7 cellular contexts compared by ENCODE assay signal in genomic region chr10:511101-511848, GRCh38.
DNase-seq lines count a peak whose midpoint lies in the region; ATAC-seq and TF ChIP-seq lines count a peak whose summit lies in the region.

No MANE protein-coding gene starts in this region.

- DNase-seq in NT2/D1 (ENCODE audit: low read depth, low spot score) (peak; percentile 83), epidermal melanocyte (ENCODE audit: insufficient read length, low spot score) (peak; percentile 93), middle frontal gyrus (ENCODE audit: extremely low spot score, low spot score) (peak; percentile 84)
- DNase-seq in activated CD8-positive, alpha-beta memory T cell treated with anti-CD3 and anti-CD28 coated beads, Interleukin-2, amount 50 U/mL, for 4 hours, result peak; percentile 80
- DNase-seq in stimulated activated CD8-positive, alpha-beta memory T cell treated with anti-CD3 and anti-CD28 coated beads, Interleukin-15, amount 100 ng/mL, for 48 hours (ENCODE audit: low read depth in 2 of 2), result peak; percentile 55 to 57

- no peaks in the 10 kb centered on the region for H3K4me1 ChIP-seq in NT2/D1 (ENCODE audit: insufficient read depth, insufficient read length)

- H3K9ac ChIP-seq in NT2/D1 (ENCODE audit: insufficient read length, low read depth), result no peak overlapping the region

- peak; percentile 99 for TF ChIP-seq CTCF in GM12874 (IDR thresholded peaks at IDR 0.05; ENCODE audit: insufficient read depth, low read depth, low read length)

- peak; percentile 67 for ATAC-seq in HG03571 (IDR thresholded peaks at IDR 0.05; ENCODE audit: unreplicated experiment)

- no peaks in the 10 kb centered on the region for H3K9me3 ChIP-seq in NT2/D1 (ENCODE audit: insufficient read depth, low read length)

- no peak overlapping the region for H3K4me3 ChIP-seq in NT2/D1 (ENCODE audit: insufficient read length, low read depth)

- peaks cover 13% of the 10 kb centered on the region for H3K36me3 ChIP-seq in NT2/D1 (ENCODE audit: insufficient read depth, insufficient read length, low read length)

- no peaks in the 10 kb centered on the region for H3K27me3 ChIP-seq in NT2/D1 (ENCODE audit: insufficient read depth, insufficient read length)
